1 cellular context compared by ENCODE assay signal in genomic region chr6:158595223-158595622, GRCh38.
TF ChIP-seq lines count a peak whose summit lies in the region.

No MANE protein-coding gene starts in this region.

TF ChIP-seq in SK-N-SH treated with all-trans-retinoic acid at 6 μM for 48 hours, 23 proteins besides CTCF, POLR2A, EP300 and RAD21 (continued from another document):
- no peak for TF ChIP-seq TOX (CRISPR knock-in tag; IDR thresholded peaks at IDR 0.05; ENCODE audit: borderline replicate concordance)
- TF ChIP-seq ZNF70 (CRISPR knock-in tag; IDR thresholded peaks at IDR 0.05) = no peak
- no peak for TF ChIP-seq ZNF8 (CRISPR knock-in tag; IDR thresholded peaks at IDR 0.05)
- no peak for TF ChIP-seq RARB (CRISPR knock-in tag; IDR thresholded peaks at IDR 0.05)
- no peak for TF ChIP-seq BACH2 (CRISPR knock-in tag; IDR thresholded peaks at IDR 0.05; ENCODE audit: borderline replicate concordance)
TF ChIP-seq in SK-N-SH treated with all-trans-retinoic acid at 6 μM for 48 hours: peak in this region for 0.
